Comparison of ENCODE assay signal across 21 cellular contexts in genomic region chr11:113018913-113019312, GRCh38.
"Had no signal": no experiment of that assay in that cellular context is flagged by ENCODE, and none has a peak within 500 bp of the region (broad histone marks: within the 10 kb centered on the region; RNA-seq: fewer than 3 reads in every experiment).

No MANE protein-coding gene starts in this region.

- H3K9me3 Mint-ChIP-seq: naive thymus-derived CD8-positive, alpha-beta T cell; nephron progenitor cell; neural crest cell; stimulated activated effector memory CD8-positive, alpha-beta T cell treated with anti-CD3 and anti-CD28 coated beads, Interleukin-12 subunit alpha, Interleukin-12 subunit beta, amount 100 ng/mL, for 72 hours; stimulated activated naive B cell treated with anti-CD40 and anti-IgM and Interleukin-4, amounts not matched to agents 10 μg/mL and 1 μg/mL and 100 μg/mL, for 72 hours; stimulated activated naive CD8-positive, alpha-beta T cell treated with anti-CD3 and anti-CD28 coated beads, Interleukin-15, Interleukin-2, amounts not matched to agents 100 ng/mL and 50 ng/mL, for 24 hours had no signal

- H3K4me1 Mint-ChIP-seq: naive thymus-derived CD8-positive, alpha-beta T cell; neural crest cell; stimulated activated effector memory CD8-positive, alpha-beta T cell treated with anti-CD3 and anti-CD28 coated beads, Interleukin-12 subunit alpha, Interleukin-12 subunit beta, amount 100 ng/mL, for 72 hours; stimulated activated naive B cell treated with anti-CD40 and anti-IgM and Interleukin-4, amounts not matched to agents 10 μg/mL and 1 μg/mL and 100 μg/mL, for 72 hours had no signal

- H3K4me3 Mint-ChIP-seq: naive thymus-derived CD8-positive, alpha-beta T cell; nephron progenitor cell; neural crest cell; stimulated activated effector memory CD8-positive, alpha-beta T cell treated with anti-CD3 and anti-CD28 coated beads, Interleukin-12 subunit alpha, Interleukin-12 subunit beta, amount 100 ng/mL, for 72 hours; stimulated activated naive B cell treated with anti-CD40 and anti-IgM and Interleukin-4, amounts not matched to agents 10 μg/mL and 1 μg/mL and 100 μg/mL, for 72 hours; stimulated activated naive CD8-positive, alpha-beta T cell treated with anti-CD3 and anti-CD28 coated beads, Interleukin-15, Interleukin-2, amounts not matched to agents 100 ng/mL and 50 ng/mL, for 24 hours had no signal

- DNase-seq: naive thymus-derived CD8-positive, alpha-beta T cell; nephron progenitor cell; nucleus accumbens; pancreas; right cardiac atrium; right lobe of liver; sigmoid colon; small intestine; stimulated activated CD4-positive, alpha-beta T cell treated with anti-CD3 and anti-CD28 coated beads, Interleukin-15, amount 100 ng/mL, for 24 hours; stimulated activated CD4-positive, alpha-beta T cell treated with anti-CD3 and anti-CD28 coated beads, Interleukin-2, amount 100 ng/mL, for 24 hours; stimulated activated CD4-positive, alpha-beta T cell treated with anti-CD3 and anti-CD28 coated beads, Interleukin-2, amount 100 ng/mL, for 48 hours; stimulated activated CD4-positive, alpha-beta T cell treated with anti-CD3 and anti-CD28 coated beads, Interleukin-4, amount 100 ng/mL, for 24 hours; stimulated activated naive B cell treated with anti-CD40 and anti-IgM and Interleukin-4, amounts not matched to agents 10 μg/mL and 1 μg/mL and 100 μg/mL, for 72 hours; stimulated activated naive CD4-positive, alpha-beta T cell treated with Interleukin-2 at 50 U/mL for 16 hours; stomach; thyroid gland; trophoblast cell; upper lobe of left lung had no signal

- ATAC-seq: naive thymus-derived CD8-positive, alpha-beta T cell; pancreas; right cardiac atrium; right lobe of liver; stimulated activated effector memory CD8-positive, alpha-beta T cell treated with anti-CD3 and anti-CD28 coated beads, Interleukin-12 subunit alpha, Interleukin-12 subunit beta, amount 100 ng/mL, for 72 hours; stimulated activated naive B cell treated with anti-CD40 and anti-IgM and Interleukin-4, amounts not matched to agents 10 μg/mL and 1 μg/mL and 100 μg/mL, for 72 hours had no signal

- H3K27me3 Mint-ChIP-seq: stimulated activated naive B cell treated with anti-CD40 and anti-IgM and Interleukin-4, amounts not matched to agents 10 μg/mL and 1 μg/mL and 100 μg/mL, for 72 hours had no signal

- H3K36me3 Mint-ChIP-seq: naive thymus-derived CD8-positive, alpha-beta T cell; stimulated activated effector memory CD8-positive, alpha-beta T cell treated with anti-CD3 and anti-CD28 coated beads, Interleukin-12 subunit alpha, Interleukin-12 subunit beta, amount 100 ng/mL, for 72 hours; stimulated activated naive B cell treated with anti-CD40 and anti-IgM and Interleukin-4, amounts not matched to agents 10 μg/mL and 1 μg/mL and 100 μg/mL, for 72 hours had no signal

- H3K27ac Mint-ChIP-seq: naive thymus-derived CD8-positive, alpha-beta T cell; nephron progenitor cell; stimulated activated effector memory CD8-positive, alpha-beta T cell treated with anti-CD3 and anti-CD28 coated beads, Interleukin-12 subunit alpha, Interleukin-12 subunit beta, amount 100 ng/mL, for 72 hours; stimulated activated naive B cell treated with anti-CD40 and anti-IgM and Interleukin-4, amounts not matched to agents 10 μg/mL and 1 μg/mL and 100 μg/mL, for 72 hours; stimulated activated naive CD8-positive, alpha-beta T cell treated with anti-CD3 and anti-CD28 coated beads, Interleukin-15, Interleukin-2, amounts not matched to agents 100 ng/mL and 50 ng/mL, for 24 hours had no signal
